ENCODE assay signal across 8 cellular contexts in genomic region chr20:5073154-5074049, GRCh38. TPM values are rescaled to one million over a fixed set of nuclear protein-coding genes. Genes with fewer than 3 reads are reported as not detected.
DNase-seq lines count a peak whose midpoint lies in the region; ATAC-seq and TF ChIP-seq lines count a peak whose summit lies in the region.

No MANE protein-coding gene starts in this region.

- peaks cover 0 to 17% (median 0%) of the 10 kb centered on the region in 4 donors for H3K27me3 ChIP-seq in esophagus squamous epithelium

- no peak for TF ChIP-seq CTCF in esophagus squamous epithelium (IDR thresholded peaks at IDR 0.05)
- TF ChIP-seq CTCF in GM13977 (IDR thresholded peaks at IDR 0.05; ENCODE audit: extremely low read depth, insufficient read depth, missing control alignments): no peak

- no peaks in the 10 kb centered on the region for H3K36me3 ChIP-seq in esophagus squamous epithelium

- in situ Hi-C loops in GM13977 (cut with MboI; ENCODE audit: low pct_unique_long_range_greater_than_20kb, low sequenced_read_pairs, unreplicated experiment): no loop called here

- H3K36me3 Mint-ChIP-seq in natural killer cell treated with Interleukin-12 subunit alpha and Interleukin-12 subunit beta and Interleukin-15 and Interleukin-18, amount 100 ng/mL, for 72 hours: no peaks in the 10 kb centered on the region

- H3K27me3 Mint-ChIP-seq in natural killer cell treated with Interleukin-12 subunit alpha and Interleukin-12 subunit beta and Interleukin-15 and Interleukin-18, amount 100 ng/mL, for 72 hours: no peaks in the 10 kb centered on the region

- H3K9me3 Mint-ChIP-seq in natural killer cell treated with Interleukin-12 subunit alpha and Interleukin-12 subunit beta and Interleukin-15 and Interleukin-18, amount 100 ng/mL, for 72 hours: no peaks in the 10 kb centered on the region

- peak overlapping the region; percentile 56 to 84 (median 67) for H3K27ac ChIP-seq in esophagus squamous epithelium

- H3K4me3 Mint-ChIP-seq in natural killer cell treated with Interleukin-12 subunit alpha and Interleukin-12 subunit beta and Interleukin-15 and Interleukin-18, amount 100 ng/mL, for 72 hours: no peak overlapping the region

- H3K4me1 Mint-ChIP-seq in natural killer cell treated with Interleukin-12 subunit alpha and Interleukin-12 subunit beta and Interleukin-15 and Interleukin-18, amount 100 ng/mL, for 72 hours (ENCODE audit: low read depth in 2 of 2): peaks cover 12 to 21% of the 10 kb centered on the region in 2 donors

- peak; percentile 22 for DNase-seq in activated CD4-positive, alpha-beta T cell treated with anti-CD3 and anti-CD28 coated beads for 48 hours
- no peak for DNase-seq in activated CD4-positive, alpha-beta T cell treated with anti-CD3 and anti-CD28 coated beads, Interleukin-2, amount 50 U/mL, for 4 hours
- DNase-seq in SHP77 treated with DMSO at 0.1 percent for 48 hours (lab: John Stamatoyannopoulos, UW) (peak; percentile 37), esophagus squamous epithelium (lab: John Stamatoyannopoulos, UW) (no peak), NK-92 (lab: John Stamatoyannopoulos, UW; ENCODE audit: unreplicated experiment) (no peak), GM13977 (ENCODE audit: low spot score) (no peak)
- no peak for DNase-seq in natural killer cell treated with Interleukin-12 subunit alpha and Interleukin-12 subunit beta and Interleukin-15 and Interleukin-18, amount 100 ng/mL, for 72 hours (ENCODE audit: low spot score)

- peak overlapping the region; percentile 5 to 17 for H3K27ac Mint-ChIP-seq in natural killer cell treated with Interleukin-12 subunit alpha and Interleukin-12 subunit beta and Interleukin-15 and Interleukin-18, amount 100 ng/mL, for 72 hours

- no peaks in the 10 kb centered on the region for H3K9me3 ChIP-seq in esophagus squamous epithelium

- ATAC-seq in natural killer cell treated with Interleukin-12 subunit alpha and Interleukin-12 subunit beta and Interleukin-15 and Interleukin-18, amount 100 ng/mL, for 72 hours: no peak
- ATAC-seq in HG03571 (IDR thresholded peaks at IDR 0.05; ENCODE audit: unreplicated experiment): no peak

- TF ChIP-seq POLR2A in esophagus squamous epithelium (IDR thresholded peaks at IDR 0.05): no peak

- WGBS in esophagus squamous epithelium, 2 donors: 21 to 33% methylated on average over 5 to 6 of the region's 7 CpGs

- intact Hi-C loops in esophagus squamous epithelium (cut with DNase I): no loop called here

- no peak overlapping the region for H3K4me3 ChIP-seq in esophagus squamous epithelium

- H3K4me1 ChIP-seq in esophagus squamous epithelium: peaks cover 7 to 27% (median 22%) of the 10 kb centered on the region in 3 donors

RNA-seq across cellular contexts. Expression of gene TMEM230, which starts 39.5 kb away (rescaled TPM):
- 10 to 100 TPM; 19.2 to 46.1 (median 34.6) TPM for total RNA-seq in esophagus squamous epithelium
- total RNA-seq in natural killer cell treated with Interleukin-12 subunit alpha and Interleukin-12 subunit beta and Interleukin-15 and Interleukin-18, amount 100 ng/mL, for 72 hours: 10 to 100 TPM; 68.3 to 78.1 TPM

RNA-seq across cellular contexts. Expression of gene PCNA, which starts 46.4 kb away (rescaled TPM):
- 100 to 1,000 TPM in 2 of 4 donors, 10 to 100 TPM in 2; 58.9 to 160 (median 97.1) TPM for total RNA-seq in esophagus squamous epithelium
- total RNA-seq in natural killer cell treated with Interleukin-12 subunit alpha and Interleukin-12 subunit beta and Interleukin-15 and Interleukin-18, amount 100 ng/mL, for 72 hours: 100 to 1,000 TPM; 288 to 377 TPM

RNA-seq across cellular contexts. Expression of gene CDS2, which starts 53.4 kb away (rescaled TPM):
- total RNA-seq in esophagus squamous epithelium: 10 to 100 TPM; 13.7 to 25.7 (median 14.5) TPM
- 10 to 100 TPM; 48.7 to 52.0 TPM for total RNA-seq in natural killer cell treated with Interleukin-12 subunit alpha and Interleukin-12 subunit beta and Interleukin-15 and Interleukin-18, amount 100 ng/mL, for 72 hours

Comparison
In these comparisons a context has a peak if more than half of its experiments do, and no peak if none do; other contexts are left out.
1. DNase-seq: peak in activated CD4-positive, alpha-beta T cell treated with anti-CD3 and anti-CD28 coated beads for 48 hours (single experiment) and SHP77 treated with DMSO at 0.1 percent for 48 hours (single experiment); none in activated CD4-positive, alpha-beta T cell treated with anti-CD3 and anti-CD28 coated beads, Interleukin-2, amount 50 U/mL, for 4 hours (0 of 2), esophagus squamous epithelium (single experiment), natural killer cell treated with Interleukin-12 subunit alpha and Interleukin-12 subunit beta and Interleukin-15 and Interleukin-18, amount 100 ng/mL, for 72 hours (single experiment), NK-92 (single experiment) and GM13977 (single experiment).